ENCODE assay signal across 8 cellular contexts in the genomic region with DNA sequence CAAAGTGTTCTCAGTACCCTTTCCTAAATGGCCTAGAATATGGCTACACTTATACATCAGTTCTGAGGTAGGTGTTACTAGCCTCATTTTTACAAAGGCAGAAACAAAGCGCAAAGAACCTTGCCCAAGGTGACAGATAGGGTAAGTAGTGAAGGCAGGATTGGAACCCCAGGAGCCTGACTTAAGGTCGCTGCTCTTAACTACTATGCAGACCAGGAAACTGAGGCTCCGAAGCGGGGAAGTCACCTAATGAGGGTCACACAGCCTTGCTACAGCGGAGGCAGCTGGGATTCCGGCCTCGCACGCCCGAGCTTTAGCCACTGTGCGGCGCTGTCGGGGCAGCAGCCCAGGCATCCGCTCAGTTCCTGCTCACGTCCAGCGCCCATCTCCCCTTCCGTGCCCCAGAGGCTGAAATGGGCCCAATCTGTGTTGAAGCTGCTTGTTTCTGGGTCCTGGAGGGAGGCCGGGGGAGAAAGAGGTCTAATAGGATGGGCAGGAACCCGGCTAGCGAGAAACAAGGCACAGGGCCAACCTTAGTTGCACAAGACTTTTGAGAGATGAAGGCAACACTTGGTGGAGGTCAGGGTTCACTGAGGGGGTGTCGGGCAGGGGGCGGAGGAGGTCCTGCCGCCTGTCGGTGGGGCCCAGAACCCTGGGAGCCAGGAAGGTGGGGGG. TPM values are rescaled to one million over a fixed set of nuclear protein-coding genes. Genes with fewer than 3 reads are reported as not detected.
DNase-seq lines count a peak whose midpoint lies in the region; ATAC-seq and TF ChIP-seq lines count a peak whose summit lies in the region.

No MANE protein-coding gene starts in this region.

- H3K36me3 ChIP-seq in GM06990 (ENCODE audit: control insufficient read depth, insufficient read depth, low read length) (peaks cover 1% of the 10 kb centered on the region), HCT116 (ENCODE audit: control insufficient read depth in 1 of 2, insufficient read depth in 2 of 2, low read length in 2 of 2) (no peaks in the 10 kb centered on the region), MG63 (peaks cover 3% of the 10 kb centered on the region; the same call in 1 of the 2 replicates)

- TF ChIP-seq CTCF in GM06990 (IDR thresholded peaks at IDR 0.05; ENCODE audit: insufficient read depth, low read length, poor library complexity, severe bottlenecking) (peak; percentile 100), HCT116 (IDR thresholded peaks at IDR 0.05 in 2 of 3, conservative IDR thresholded peaks at IDR 0.05 in 1 of 3; ENCODE audit: borderline replicate concordance in 1 of 3, insufficient read depth in 1 of 3, low read depth in 2 of 3, low read length in 2 of 3) (peak; percentile 89 to 99 (median 96))

- peaks cover 8 to 21% of the 10 kb centered on the region in 2 experiments for H3K4me1 ChIP-seq in HCT116 (ENCODE audit: control insufficient read depth in 1 of 2, insufficient read depth in 2 of 2, low read length in 2 of 2)

- peak; percentile 55 for ATAC-seq in HCT116
- ATAC-seq in left ventricle myocardium superior: peak; percentile 38
- peak; percentile 59 for ATAC-seq in sciatic nerve

- peaks cover 39% of the 10 kb centered on the region for H3K4me1 Mint-ChIP-seq in activated naive CD8-positive, alpha-beta T cell treated with anti-CD3 and anti-CD28 coated beads for 36 hours

- CTCF ChIA-PET in HCT116 (lab: Charles Lee): interaction anchor here (0.7 to 4.2 kb wide), 20 partner anchors 9 to 319 kb away, joined by 3 to 87 read pairs (median 5); no protein-coding TSS in a partner anchor

- TF ChIP-seq RAD21 in HCT116 (IDR thresholded peaks at IDR 0.05; ENCODE audit: low read depth): peak; percentile 67

- DNase-seq in GM06990 (ENCODE audit: extremely low read depth, insufficient read length): peak; percentile 87
- DNase-seq in HCT116 (ENCODE audit: low read depth, low spot score): peak; percentile 32
- DNase-seq in MG63: peak; percentile 73
- DNase-seq in SKM-1 treated with dmso at 0.1 percent for 144 hours (lab: John Stamatoyannopoulos, UW; ENCODE audit: unreplicated experiment): peak; percentile 76
- peak; percentile 83 for DNase-seq in activated naive CD8-positive, alpha-beta T cell treated with anti-CD3 and anti-CD28 coated beads for 36 hours
- peak; percentile 81 for DNase-seq in left ventricle myocardium superior
- peak; percentile 90 for DNase-seq in sciatic nerve (ENCODE audit: low spot score)
- DNase-seq in cerebellar nuclear complex (lab: John Stamatoyannopoulos, UW): no peak

- peaks cover 16% of the 10 kb centered on the region for H3K36me3 Mint-ChIP-seq in activated naive CD8-positive, alpha-beta T cell treated with anti-CD3 and anti-CD28 coated beads for 36 hours

- RAD21 ChIA-PET in HCT116 (lab: Charles Lee; ENCODE audit: low non-redundant PET in 1 of 2, low total read pairs in 2 of 2, uncharacterized antibody in 2 of 2, unreplicated experiment in 2 of 2): interaction anchor here in 1 of 2 experiments (0.8 kb wide), 1 partner anchor 274 kb away, joined by 3 read pairs; no protein-coding TSS in a partner anchor

- no peak for TF ChIP-seq POLR2A in HCT116 (IDR thresholded peaks at IDR 0.05; ENCODE audit: borderline replicate concordance, extremely low read depth, insufficient read depth, insufficient read length)

- H3K4me3 ChIP-seq in GM06990 (replicated peaks; ENCODE audit: low read depth, low read length) (peak overlapping the region; percentile 75), HCT116 (replicated peaks in 1 of 2; ENCODE audit: low read depth in 1 of 2, low read length in 2 of 2) (peak overlapping the region; percentile 86 to 95), MG63 (peak overlapping the region; percentile 82)

- intact Hi-C loops in HCT116 (cut with micrococcal nuclease) (loop anchor here (5.0 kb wide), 1 partner anchor 186 kb away; no protein-coding TSS in a partner anchor), left ventricle myocardium superior (cut with micrococcal nuclease) (no loop called here), sciatic nerve (cut with DNase I) (loop anchor here (5.0 kb wide), 1 partner anchor 266 kb away; no protein-coding TSS in a partner anchor)

- no peak overlapping the region for H2AFZ ChIP-seq in HCT116 (ENCODE audit: low read depth, low read length, poor library complexity, severe bottlenecking)

- H4K20me1 ChIP-seq in HCT116 (ENCODE audit: insufficient read depth): no peaks in the 10 kb centered on the region

- peaks cover 51% of the 10 kb centered on the region for H3K27me3 Mint-ChIP-seq in activated naive CD8-positive, alpha-beta T cell treated with anti-CD3 and anti-CD28 coated beads for 36 hours

- H3K9me3 Mint-ChIP-seq in activated naive CD8-positive, alpha-beta T cell treated with anti-CD3 and anti-CD28 coated beads for 36 hours: no peaks in the 10 kb centered on the region

- POLR2A ChIA-PET in HCT116 (lab: Charles Lee): interaction anchor here (0.7 kb wide), 1 partner anchor 9 kb away, joined by 3 read pairs; no protein-coding TSS in a partner anchor

- no peaks in the 10 kb centered on the region for H3K9me2 ChIP-seq in HCT116 (ENCODE audit: insufficient read depth)

- H3K9me3 ChIP-seq in HCT116 (ENCODE audit: control insufficient read depth in 1 of 2, insufficient read depth in 1 of 2, low read depth in 1 of 2, low read length in 2 of 2): no peaks in the 10 kb centered on the region
- H3K9me3 ChIP-seq in MG63: no peaks in the 10 kb centered on the region

- H3K4me2 ChIP-seq in HCT116 (ENCODE audit: low read length): peak overlapping the region; percentile 88

- no TSS peak for BruUV-seq in HCT116 (replicated peaks; lab: Mats Ljungman, UMichigan)

- H3K79me2 ChIP-seq in HCT116 (ENCODE audit: insufficient read depth, low read length): peaks cover 33% of the 10 kb centered on the region

- peak overlapping the region; percentile 82 for H3K27ac Mint-ChIP-seq in activated naive CD8-positive, alpha-beta T cell treated with anti-CD3 and anti-CD28 coated beads for 36 hours

- no peaks in the 10 kb centered on the region; the same call in 1 of the 2 replicates for H3K27me3 ChIP-seq in GM06990 (replicated peaks; ENCODE audit: control insufficient read depth, insufficient read depth, low read length)
- no peaks in the 10 kb centered on the region for H3K27me3 ChIP-seq in HCT116 (ENCODE audit: insufficient read depth, low read length)
- H3K27me3 ChIP-seq in MG63: no peaks in the 10 kb centered on the region

- peak overlapping the region; percentile 89 for H3K9ac ChIP-seq in HCT116 (ENCODE audit: low read length)

- H3K4me3 Mint-ChIP-seq in activated naive CD8-positive, alpha-beta T cell treated with anti-CD3 and anti-CD28 coated beads for 36 hours: peak overlapping the region; percentile 89

- H3K27ac ChIP-seq in HCT116 (ENCODE audit: low read depth, low read length): peak overlapping the region; percentile 96

TF ChIP-seq in HCT116, 20 proteins besides CTCF, POLR2A, EP300 and RAD21:
- TF ChIP-seq TCF7L2 (IDR thresholded peaks at IDR 0.05; ENCODE audit: borderline replicate concordance, extremely low read depth, insufficient read depth, insufficient read length): no peak
- peak; percentile 62 for TF ChIP-seq YY1 (IDR thresholded peaks at IDR 0.05; ENCODE audit: extremely low read depth, insufficient replicate concordance, low read depth, low read length)

RNA-seq across cellular contexts. Expression of gene FOXD2, which starts 1.4 kb away (rescaled TPM):
- total RNA-seq in HCT116 (2021; ENCODE audit: unreplicated experiment) (1.9 TPM), left ventricle myocardium superior (not detected), sciatic nerve (12.3 TPM)
- polyA plus RNA-seq in HCT116 (2012): 1.0 and 1.5 TPM in 2 replicates
- 0.03 and 0.94 TPM in 2 replicates for total RNA-seq in MG63 (2014; rRNA removed; shearing (Covaris generic); ENCODE audit: low replicate concordance)
- under 1 TPM in 1 of 2 experiments, not detected in 1; 0.04 TPM for total RNA-seq in activated naive CD8-positive, alpha-beta T cell treated with anti-CD3 and anti-CD28 coated beads for 36 hours

RNA-seq across cellular contexts. Expression of gene FOXE3, which starts 20.4 kb away (rescaled TPM):
- total RNA-seq in HCT116 (2021; ENCODE audit: unreplicated experiment) (0.20 TPM), left ventricle myocardium superior (not detected), sciatic nerve (0.27 TPM)
- polyA plus RNA-seq in HCT116 (2012): 0.09 TPM in 2 replicates
- not detected in 2 replicates for total RNA-seq in MG63 (2014; rRNA removed; shearing (Covaris generic); ENCODE audit: low replicate concordance)
- not detected for total RNA-seq in activated naive CD8-positive, alpha-beta T cell treated with anti-CD3 and anti-CD28 coated beads for 36 hours

Comparison
In these comparisons a context has a peak if more than half of its experiments do, and no peak if none do; other contexts are left out.
1. DNase-seq: peak in GM06990 (single experiment), HCT116 (single experiment), MG63 (single experiment), SKM-1 treated with dmso at 0.1 percent for 144 hours (single experiment), activated naive CD8-positive, alpha-beta T cell treated with anti-CD3 and anti-CD28 coated beads for 36 hours (single experiment), left ventricle myocardium superior (single experiment) and sciatic nerve (single experiment); none in cerebellar nuclear complex (0 of 2).
2. Peak in every context shown above with its lines, with median percentiles within 50 percentile points of each other: H3K4me3 ChIP-seq and ATAC-seq.